ENCODE assay signal across 27 cellular contexts in the genomic region with DNA sequence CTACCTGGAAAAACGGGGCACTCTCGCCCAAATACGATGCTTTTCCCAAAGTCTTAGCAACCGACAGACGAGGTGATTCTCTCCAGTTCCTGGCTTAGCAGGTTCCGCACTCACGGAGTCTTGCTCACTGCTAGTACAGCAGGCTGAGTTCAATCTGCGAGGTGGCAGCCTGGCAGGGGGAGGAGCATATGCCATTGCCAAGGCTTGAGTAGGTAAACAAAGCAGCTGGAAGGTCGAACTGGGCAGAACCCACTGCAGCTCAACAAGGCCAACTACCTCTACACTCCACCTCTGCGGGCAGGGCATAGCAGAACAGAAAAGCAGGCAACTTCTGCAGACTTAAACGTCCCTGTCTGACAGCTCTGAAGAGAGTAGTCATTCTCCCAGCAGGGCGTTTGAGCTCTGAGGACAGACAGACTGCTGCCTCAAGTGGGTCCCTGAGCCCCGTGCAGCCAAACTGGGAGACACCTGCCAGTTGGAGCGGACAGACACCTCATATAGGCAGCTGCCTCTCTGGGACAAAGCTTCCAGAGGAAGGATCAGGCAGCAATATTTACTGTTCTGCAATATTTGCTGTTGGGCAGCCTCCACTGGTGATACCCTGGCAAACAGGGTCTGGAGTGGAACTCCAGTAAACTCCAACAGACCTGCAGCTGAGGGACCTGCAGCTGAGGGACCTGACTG.
"Had no signal": no experiment of that assay in that cellular context is flagged by ENCODE, and none has a peak within 500 bp of the region (broad histone marks: within the 10 kb centered on the region; RNA-seq: fewer than 3 reads in every experiment).

No MANE protein-coding gene starts in this region.

- H3K9me3 ChIP-seq: body of pancreas, testis, vagina had no signal

- H3K27me3 Mint-ChIP-seq: activated CD4-positive, alpha-beta T cell treated with anti-CD3 and anti-CD28 coated beads, Interleukin-2, amount 10 ng/mL, durations not matched to agents 7 days and 5 days; activated CD8-positive, alpha-beta memory T cell treated with anti-CD3 and anti-CD28 coated beads, Interleukin-2, amount 10 ng/mL, durations not matched to agents 7 days and 5 days; activated CD8-positive, alpha-beta T cell treated with anti-CD3 and anti-CD28 coated beads for 36 hours; activated naive CD4-positive, alpha-beta T cell treated with anti-CD3 and anti-CD28 coated beads, Interleukin-2, amount 50 U/mL, for 24 hours; dendritic cell treated with granulocyte-macrophage colony-stimulating factor and Interleukin-4, amounts not matched to agents 40 ng/mL and 50 ng/mL, for 4 days; natural killer cell treated with Interleukin-12 subunit alpha and Interleukin-12 subunit beta and Interleukin-15 and Interleukin-18, amount 100 ng/mL, for 72 hours; progenitor cell of endocrine pancreas; stimulated activated naive B cell treated with anti-CD40 and anti-IgM and Interleukin-4, amounts not matched to agents 10 μg/mL and 1 μg/mL and 100 μg/mL, for 72 hours had no signal

- H3K36me3 ChIP-seq: cardiac muscle cell, left ventricle myocardium inferior, vagina, WERI-Rb-1 had no signal

- H3K27ac ChIP-seq: body of pancreas, cardiac muscle cell, foreskin keratinocyte, left ventricle myocardium inferior, testis, vagina, WERI-Rb-1 had no signal

- H3K4me1 Mint-ChIP-seq: activated CD4-positive, alpha-beta T cell treated with anti-CD3 and anti-CD28 coated beads, Interleukin-2, amount 10 ng/mL, durations not matched to agents 7 days and 5 days; activated CD8-positive, alpha-beta memory T cell treated with anti-CD3 and anti-CD28 coated beads, Interleukin-2, amount 10 ng/mL, durations not matched to agents 7 days and 5 days; activated naive CD4-positive, alpha-beta T cell treated with anti-CD3 and anti-CD28 coated beads, Interleukin-2, amount 50 U/mL, for 24 hours; stimulated activated naive B cell treated with anti-CD40 and anti-IgM and Interleukin-4, amounts not matched to agents 10 μg/mL and 1 μg/mL and 100 μg/mL, for 72 hours had no signal

- ATAC-seq: activated CD8-positive, alpha-beta memory T cell treated with anti-CD3 and anti-CD28 coated beads, Interleukin-2, amount 10 ng/mL, durations not matched to agents 7 days and 5 days; activated CD8-positive, alpha-beta T cell treated with anti-CD3 and anti-CD28 coated beads for 36 hours; body of pancreas; foreskin keratinocyte; natural killer cell treated with Interleukin-12 subunit alpha and Interleukin-12 subunit beta and Interleukin-15 and Interleukin-18, amount 100 ng/mL, for 72 hours; stimulated activated naive B cell treated with anti-CD40 and anti-IgM and Interleukin-4, amounts not matched to agents 10 μg/mL and 1 μg/mL and 100 μg/mL, for 72 hours had no signal

- H3K4me3 ChIP-seq: body of pancreas, cardiac muscle cell, left ventricle myocardium inferior, testis, vagina had no signal

- H3K4me1 ChIP-seq: body of pancreas, foreskin keratinocyte, left ventricle myocardium inferior, testis, vagina had no signal

- H3K36me3 Mint-ChIP-seq: activated CD8-positive, alpha-beta memory T cell treated with anti-CD3 and anti-CD28 coated beads, Interleukin-2, amount 10 ng/mL, durations not matched to agents 7 days and 5 days; activated naive CD4-positive, alpha-beta T cell treated with anti-CD3 and anti-CD28 coated beads, Interleukin-2, amount 50 U/mL, for 24 hours; stimulated activated naive B cell treated with anti-CD40 and anti-IgM and Interleukin-4, amounts not matched to agents 10 μg/mL and 1 μg/mL and 100 μg/mL, for 72 hours had no signal

- H3K4me3 Mint-ChIP-seq: activated CD4-positive, alpha-beta T cell treated with anti-CD3 and anti-CD28 coated beads, Interleukin-2, amount 10 ng/mL, durations not matched to agents 7 days and 5 days; activated CD8-positive, alpha-beta memory T cell treated with anti-CD3 and anti-CD28 coated beads, Interleukin-2, amount 10 ng/mL, durations not matched to agents 7 days and 5 days; activated CD8-positive, alpha-beta T cell treated with anti-CD3 and anti-CD28 coated beads for 36 hours; activated naive CD4-positive, alpha-beta T cell treated with anti-CD3 and anti-CD28 coated beads, Interleukin-2, amount 50 U/mL, for 24 hours; activated T-helper 1 cell treated with anti-CD3 and anti-CD28 coated beads, Interleukin-12 subunit alpha, Interleukin-12 subunit beta, Interleukin-2, Interleukin-4 antibody, amounts not matched to agents 30 ng/mL and 10 ng/mL and 1 ng/mL, durations not matched to agents 14 hours and 24 hours and 36 hours; dendritic cell treated with granulocyte-macrophage colony-stimulating factor and Interleukin-4, amounts not matched to agents 40 ng/mL and 50 ng/mL, for 4 days; natural killer cell treated with Interleukin-12 subunit alpha and Interleukin-12 subunit beta and Interleukin-15 and Interleukin-18, amount 100 ng/mL, for 72 hours; stimulated activated naive B cell treated with anti-CD40 and anti-IgM and Interleukin-4, amounts not matched to agents 10 μg/mL and 1 μg/mL and 100 μg/mL, for 72 hours had no signal

- H3K27ac Mint-ChIP-seq: activated CD4-positive, alpha-beta T cell treated with anti-CD3 and anti-CD28 coated beads, Interleukin-2, amount 10 ng/mL, durations not matched to agents 7 days and 5 days; activated CD8-positive, alpha-beta memory T cell treated with anti-CD3 and anti-CD28 coated beads, Interleukin-2, amount 10 ng/mL, durations not matched to agents 7 days and 5 days; activated CD8-positive, alpha-beta T cell treated with anti-CD3 and anti-CD28 coated beads for 36 hours; activated naive CD4-positive, alpha-beta T cell treated with anti-CD3 and anti-CD28 coated beads, Interleukin-2, amount 50 U/mL, for 24 hours; activated T-helper 1 cell treated with anti-CD3 and anti-CD28 coated beads, Interleukin-12 subunit alpha, Interleukin-12 subunit beta, Interleukin-2, Interleukin-4 antibody, amounts not matched to agents 30 ng/mL and 10 ng/mL and 1 ng/mL, durations not matched to agents 14 hours and 24 hours and 36 hours; dendritic cell treated with granulocyte-macrophage colony-stimulating factor and Interleukin-4, amounts not matched to agents 40 ng/mL and 50 ng/mL, for 4 days; natural killer cell treated with Interleukin-12 subunit alpha and Interleukin-12 subunit beta and Interleukin-15 and Interleukin-18, amount 100 ng/mL, for 72 hours; progenitor cell of endocrine pancreas; stimulated activated naive B cell treated with anti-CD40 and anti-IgM and Interleukin-4, amounts not matched to agents 10 μg/mL and 1 μg/mL and 100 μg/mL, for 72 hours had no signal

- DNase-seq: activated CD4-positive, alpha-beta T cell treated with anti-CD3 and anti-CD28 coated beads, Interleukin-2, amount 10 ng/mL, durations not matched to agents 7 days and 5 days; activated CD4-positive, CD25-positive, alpha-beta regulatory T cell treated with anti-CD3 and anti-CD28 coated beads, Interleukin-2, amount 50 U/mL, for 72 hours; activated CD8-positive, alpha-beta memory T cell treated with anti-CD3 and anti-CD28 coated beads, Interleukin-2, amount 10 ng/mL, durations not matched to agents 7 days and 5 days; activated CD8-positive, alpha-beta T cell treated with anti-CD3 and anti-CD28 coated beads for 36 hours; activated gamma-delta T cell; activated T-cell treated with anti-CD3 and anti-CD28 coated beads for 4 hours; anterior cingulate cortex; effector CD8-positive, alpha-beta T cell; foreskin keratinocyte; kidney; left ventricle myocardium inferior; midbrain; retina; stimulated activated CD4-positive, alpha-beta T cell treated with anti-CD3 and anti-CD28 coated beads, Interleukin-2, amount 100 ng/mL, for 48 hours; stimulated activated CD8-positive, alpha-beta memory T cell treated with anti-CD3 and anti-CD28 coated beads, Interleukin-4, amount 100 ng/mL, for 48 hours; stimulated activated naive B cell treated with anti-CD40 and anti-IgM and Interleukin-4, amounts not matched to agents 10 μg/mL and 1 μg/mL and 100 μg/mL, for 72 hours; testis; trophoblast cell; WERI-Rb-1 had no signal

- H3K27me3 ChIP-seq: body of pancreas, cardiac muscle cell, foreskin keratinocyte, testis, vagina had no signal
